15 cellular contexts compared by ENCODE assay signal in the genomic region with DNA sequence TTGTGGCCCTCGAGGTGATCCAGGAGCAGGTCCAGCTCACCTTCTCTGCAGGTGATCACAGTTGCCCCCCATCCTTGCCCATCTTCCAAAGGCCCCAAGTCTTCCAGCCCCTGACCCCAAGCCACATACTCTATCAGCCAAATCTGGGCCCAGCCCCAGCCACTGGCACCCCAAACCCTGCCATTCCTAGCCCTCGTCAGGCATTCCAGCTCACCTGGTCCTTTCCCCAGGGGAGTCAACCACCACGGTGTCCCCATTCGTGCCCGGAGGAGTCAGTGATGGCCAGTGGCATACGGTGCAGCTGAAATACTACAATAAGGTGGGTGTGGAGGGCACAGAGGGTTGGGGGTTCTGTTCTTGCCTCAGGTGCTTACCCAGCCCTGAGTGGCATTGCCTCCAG. TPM values are rescaled to one million over a fixed set of nuclear protein-coding genes. Genes with fewer than 3 reads are reported as not detected.
DNase-seq lines count a peak whose midpoint lies in the region.
"Had no signal": no experiment of that assay in that cellular context is flagged by ENCODE, and none has a peak within 500 bp of the region (broad histone marks: within the 10 kb centered on the region; RNA-seq: fewer than 3 reads in every experiment).

No MANE protein-coding gene starts in this region.

- H2AK5ac ChIP-seq in mesenchymal stem cell (ENCODE audit: low read length, severe bottlenecking): no peak overlapping the region

- H3K9me3 ChIP-seq in mesenchymal stem cell (ENCODE audit: control insufficient read depth, low read length): no peaks in the 10 kb centered on the region
- H3K9me3 ChIP-seq: BE2C, Caco-2 had no signal

- no peak overlapping the region for H3K4ac ChIP-seq in mesenchymal stem cell (ENCODE audit: low read depth in 1 of 2, low read length in 2 of 2)

- H3K18ac ChIP-seq in mesenchymal stem cell (ENCODE audit: low read depth in 1 of 2, low read length in 2 of 2): no peak overlapping the region

- peak overlapping the region; percentile 61 for H2BK15ac ChIP-seq in mesenchymal stem cell (ENCODE audit: low read depth, poor library complexity, severe bottlenecking)

- H2AFZ ChIP-seq in mesenchymal stem cell (ENCODE audit: low read depth, low read length): no peak overlapping the region
- H2AFZ ChIP-seq: GM23338 had no signal

- peaks cover 0 to 60% of the 10 kb centered on the region in 2 experiments for H3K36me3 ChIP-seq in mesenchymal stem cell (ENCODE audit: control insufficient read depth in 1 of 2, insufficient read depth in 2 of 2, low read depth in 1 of 2, low read length in 2 of 2)

- H3K27me3 ChIP-seq in mesenchymal stem cell (ENCODE audit: control insufficient read depth in 1 of 2, insufficient read depth in 1 of 2, low read length in 2 of 2): peaks cover 0 to 21% of the 10 kb centered on the region in 2 experiments
- H3K27me3 ChIP-seq: BE2C had no signal

- no peak overlapping the region for H3K14ac ChIP-seq in mesenchymal stem cell (ENCODE audit: low read length in 2 of 2)

- no peak overlapping the region for H2BK12ac ChIP-seq in mesenchymal stem cell (ENCODE audit: low read length in 2 of 2)

- H3K27ac ChIP-seq in angular gyrus (ENCODE audit: low read depth, low read length) (peak overlapping the region; percentile 95), caudate nucleus (ENCODE audit: low read depth, low read length) (peak overlapping the region; percentile 92), mesenchymal stem cell (ENCODE audit: low read length, poor library complexity, severe bottlenecking) (no peak overlapping the region), substantia nigra (ENCODE audit: low read depth, low read length, poor library complexity, severe bottlenecking) (peak overlapping the region; percentile 98)

- no peak overlapping the region for H3K4me3 ChIP-seq in mesenchymal stem cell (ENCODE audit: insufficient read depth in 1 of 2, low read depth in 1 of 2, low read length in 2 of 2)
- H3K4me3 ChIP-seq: GM23338 had no signal

- no peak overlapping the region for H2BK5ac ChIP-seq in mesenchymal stem cell (ENCODE audit: low read depth, low read length, poor library complexity, severe bottlenecking)

- no peak overlapping the region for H3K9ac ChIP-seq in mesenchymal stem cell (ENCODE audit: low read length)

- H3K4me1 ChIP-seq in mesenchymal stem cell (ENCODE audit: control insufficient read depth, insufficient read depth, low read depth, low read length): peaks cover 35% of the 10 kb centered on the region
- H3K4me1 ChIP-seq: Caco-2 had no signal

- H3K23ac ChIP-seq in mesenchymal stem cell (ENCODE audit: low read length in 2 of 2): no peak overlapping the region

- no peaks in the 10 kb centered on the region for H3K79me1 ChIP-seq in mesenchymal stem cell (replicated peaks; ENCODE audit: low read length, poor library complexity, severe bottlenecking)

- H2BK120ac ChIP-seq in mesenchymal stem cell (ENCODE audit: low read depth, low read length): no peak overlapping the region

- no peak for DNase-seq in caudate nucleus (lab: John Stamatoyannopoulos, UW)
- DNase-seq in mesenchymal stem cell: no peak
- DNase-seq in substantia nigra (lab: John Stamatoyannopoulos, UW): no peak
- DNase-seq in effector CD8-positive, alpha-beta T cell (lab: John Stamatoyannopoulos, UW): no peak
- no peak for DNase-seq in islet precursor cell
- no peak for DNase-seq in NOMO-1 treated with DMSO at 0.1 percent for 48 hours (lab: John Stamatoyannopoulos, UW; ENCODE audit: unreplicated experiment)
- DNase-seq: ACHN; BE2C; C1 segment of cervical spinal cord; Caco-2; CD4-positive, alpha-beta T cell; HCEC 1CT had no signal

- H4K8ac ChIP-seq in mesenchymal stem cell (ENCODE audit: low read length): no peak overlapping the region

- WGBS in mesenchymal stem cell: 97% methylated on average over 6 of the region's 6 CpGs

- no peak overlapping the region for H3K4me2 ChIP-seq in mesenchymal stem cell (ENCODE audit: low read length, poor library complexity, severe bottlenecking)
- H3K4me2 ChIP-seq: GM23338 had no signal

- no peak overlapping the region for H4K91ac ChIP-seq in mesenchymal stem cell (ENCODE audit: low read length)

RNA-seq across cellular contexts. Expression of gene CELSR2, which starts 12.2 kb away (rescaled TPM):
- polyA plus RNA-seq in mesenchymal stem cell (2013, experiment 1 of 2): 1.0 TPM
- polyA plus RNA-seq in mesenchymal stem cell (2013, experiment 2 of 2): 0.93 TPM

RNA-seq across cellular contexts. Expression of gene PSRC1, which starts 21.4 kb away (rescaled TPM):
- polyA plus RNA-seq in mesenchymal stem cell (2013, experiment 1 of 2): 7.4 TPM
- polyA plus RNA-seq in mesenchymal stem cell (2013, experiment 2 of 2): 7.5 TPM
- polyA plus RNA-seq: IgD-negative memory B cell had no signal

RNA-seq across cellular contexts. Expression of gene MYBPHL, which starts 45.2 kb away (rescaled TPM):
- 0.14 TPM for polyA plus RNA-seq in mesenchymal stem cell (2013, experiment 1 of 2)
- polyA plus RNA-seq in mesenchymal stem cell (2013, experiment 2 of 2): not detected
- polyA plus RNA-seq: GM23338, IgD-negative memory B cell had no signal

RNA-seq across cellular contexts. Expression of gene SARS1, which starts 47.9 kb away (rescaled TPM):
- polyA plus RNA-seq in mesenchymal stem cell (2013, experiment 1 of 2): 210 TPM
- polyA plus RNA-seq in mesenchymal stem cell (2013, experiment 2 of 2): 208 TPM
